In genomic region chr1:26862781-26863676, GRCh38 we compare ENCODE assay signal across 8 cellular contexts. TPM values are rescaled to one million over a fixed set of nuclear protein-coding genes. Genes with fewer than 3 reads are reported as not detected.
DNase-seq lines count a peak whose midpoint lies in the region; ATAC-seq and TF ChIP-seq lines count a peak whose summit lies in the region.

TSS of gene SFN (plus strand) at chr1:26863149. CDS start at chr1:26863213, 64 bp downstream.

- H3K4me3 Mint-ChIP-seq in CD8-positive, alpha-beta memory T cell, result peak within 1 kb of the TSS; percentile 79 to 96 (median 92)
- H3K4me3 Mint-ChIP-seq in IgD-negative memory B cell, result peak within 1 kb of the TSS; percentile 86 to 97 (median 96)
- H3K4me3 Mint-ChIP-seq in memory B cell, result peak within 1 kb of the TSS; percentile 96

- H2AFZ ChIP-seq in SU-DHL-6 (ENCODE audit: low read depth, low read length, severe bottlenecking), result peak within 1 kb of the TSS; percentile 42

- H3K4me2 ChIP-seq in SU-DHL-6 (ENCODE audit: low read depth, low read length, poor library complexity, severe bottlenecking), result peak within 1 kb of the TSS; percentile 99

- H3K27ac Mint-ChIP-seq in CD8-positive, alpha-beta memory T cell, result peak within 1 kb of the TSS; percentile 37 to 98 (median 75)
- H3K27ac Mint-ChIP-seq in IgD-negative memory B cell, result peak within 1 kb of the TSS; percentile 56 to 79 (median 57)
- H3K27ac Mint-ChIP-seq in memory B cell, result peak within 1 kb of the TSS; percentile 81

- H3K4me1 Mint-ChIP-seq in CD8-positive, alpha-beta memory T cell, result peaks cover 14 to 28% (median 27%) of the 10 kb centered on the region in 3 donors
- H3K4me1 Mint-ChIP-seq in IgD-negative memory B cell (peaks cover 10 to 13% (median 11%) of the 10 kb centered on the region in 3 donors), memory B cell (peaks cover 5% of the 10 kb centered on the region)

- H3K4me1 ChIP-seq in CD8-positive, alpha-beta memory T cell (ENCODE audit: insufficient read depth, low read length), result peaks cover 11% of the 10 kb centered on the region
- peaks cover 24% of the 10 kb centered on the region for H3K4me1 ChIP-seq in stomach smooth muscle (ENCODE audit: control insufficient read depth, insufficient read depth, low read length)

- no peaks in the 10 kb centered on the region for H3K27me3 Mint-ChIP-seq in CD8-positive, alpha-beta memory T cell
- H3K27me3 Mint-ChIP-seq in IgD-negative memory B cell (peaks cover 1% of the 10 kb centered on the region), memory B cell (no peaks in the 10 kb centered on the region)

- no peak within 1 kb of the TSS for H3K27ac ChIP-seq in CD8-positive, alpha-beta memory T cell (ENCODE audit: low read depth, low read length)
- H3K27ac ChIP-seq in SU-DHL-6 (ENCODE audit: low read depth, low read length), result peak within 1 kb of the TSS; percentile 99
- H3K27ac ChIP-seq in brain microvascular endothelial cell, result no peak within 1 kb of the TSS
- H3K27ac ChIP-seq in stomach smooth muscle (ENCODE audit: low read length), result peak within 1 kb of the TSS; percentile 96

- no peaks in the 10 kb centered on the region for H3K9me2 ChIP-seq in SU-DHL-6 (replicated peaks; ENCODE audit: insufficient read depth, low read length)

- TF ChIP-seq CTCF in SU-DHL-6 (IDR thresholded peaks at IDR 0.05; ENCODE audit: insufficient read depth, low read length, poor library complexity, severe bottlenecking) (peak; percentile 77), brain microvascular endothelial cell (IDR thresholded peaks at IDR 0.05; ENCODE audit: low read depth, low read length, missing control alignments) (peak; percentile 41)

- H3K4me3 ChIP-seq in CD8-positive, alpha-beta memory T cell (ENCODE audit: low read length), result no peak within 1 kb of the TSS
- H3K4me3 ChIP-seq in SU-DHL-6 (ENCODE audit: insufficient read depth, low read length, poor library complexity, severe bottlenecking) (peak within 1 kb of the TSS; percentile 75), brain microvascular endothelial cell (ENCODE audit: low read depth, low read length) (no peak within 1 kb of the TSS), stomach smooth muscle (ENCODE audit: low read length in 2 of 2) (peak within 1 kb of the TSS; percentile 86 to 88)

- H3F3A ChIP-seq in SU-DHL-6 (ENCODE audit: insufficient read depth), result peaks cover 20% of the 10 kb centered on the region

- H3K36me3 ChIP-seq in CD8-positive, alpha-beta memory T cell (ENCODE audit: insufficient read depth, low read length), result no peaks in the 10 kb centered on the region
- H3K36me3 ChIP-seq in SU-DHL-6 (ENCODE audit: low read length) (no peaks in the 10 kb centered on the region), brain microvascular endothelial cell (replicated peaks) (no peaks in the 10 kb centered on the region), stomach smooth muscle (ENCODE audit: control insufficient read depth in 2 of 2, insufficient read depth in 2 of 2, low read length in 2 of 2) (peaks cover 0 to 3% of the 10 kb centered on the region in 2 donors)

- ATAC-seq in memory B cell (ENCODE audit: low read depth), result no peak

- in situ Hi-C loops in brain microvascular endothelial cell (cut with HindIII; ENCODE audit: low pct_ligation_motif_present, low sequenced_read_pairs), result no loop called here

- H3K27me3 ChIP-seq in CD8-positive, alpha-beta memory T cell (ENCODE audit: insufficient read depth, low read length, poor library complexity, severe bottlenecking), result no peaks in the 10 kb centered on the region
- H3K27me3 ChIP-seq in SU-DHL-6 (ENCODE audit: low read length), result no peaks in the 10 kb centered on the region
- no peaks in the 10 kb centered on the region for H3K27me3 ChIP-seq in brain microvascular endothelial cell (replicated peaks)
- no peaks in the 10 kb centered on the region for H3K27me3 ChIP-seq in stomach smooth muscle (ENCODE audit: control insufficient read depth in 1 of 2, insufficient read depth in 2 of 2, low read length in 2 of 2)

- POLR2A ChIA-PET in CD8-positive, alpha-beta memory T cell (lab: Charles Lee), result no interaction called here

- CTCF ChIA-PET in CD8-positive, alpha-beta memory T cell (lab: Charles Lee), result interaction anchor here (0.8 to 2.1 kb wide), 3 partner anchors 18 to 42 kb away, joined by 3 to 6 read pairs (median 3); no protein-coding TSS in a partner anchor

- H3K9ac ChIP-seq in SU-DHL-6 (ENCODE audit: low read length) (peak within 1 kb of the TSS; percentile 99), stomach smooth muscle (ENCODE audit: low read length in 2 of 2) (peak within 1 kb of the TSS; percentile 62 to 73)

- no peaks in the 10 kb centered on the region for H3K79me2 ChIP-seq in SU-DHL-6 (ENCODE audit: insufficient read depth, low read length)

- no peaks in the 10 kb centered on the region for H4K20me1 ChIP-seq in SU-DHL-6 (ENCODE audit: low read depth, low read length)

- H3K9me3 ChIP-seq in CD8-positive, alpha-beta memory T cell (ENCODE audit: low read length), result no peaks in the 10 kb centered on the region
- H3K9me3 ChIP-seq in SU-DHL-6 (ENCODE audit: insufficient read depth, low read length) (no peaks in the 10 kb centered on the region), stomach smooth muscle (ENCODE audit: control insufficient read depth in 2 of 2, low read length in 2 of 2) (no peaks in the 10 kb centered on the region)

- DNase-seq in CD8-positive, alpha-beta memory T cell, result peak in 2 of 5 donors; percentile 22 to 57
- DNase-seq in brain microvascular endothelial cell, result no peak
- peak in 1 of 2 donors; percentile 22 for DNase-seq in memory B cell (ENCODE audit: low spot score in 2 of 2)
- no peak for DNase-seq in NCI-H2227 treated with DMSO at 0.1 percent for 48 hours (lab: John Stamatoyannopoulos, UW)
- no peak for DNase-seq in KG1 (lab: John Stamatoyannopoulos, UW)

- peaks cover 0 to 3% (median 0%) of the 10 kb centered on the region in 3 donors for H3K36me3 Mint-ChIP-seq in CD8-positive, alpha-beta memory T cell
- H3K36me3 Mint-ChIP-seq in IgD-negative memory B cell, result peaks cover 1% of the 10 kb centered on the region
- no peaks in the 10 kb centered on the region for H3K36me3 Mint-ChIP-seq in memory B cell

- no peaks in the 10 kb centered on the region for H3K9me3 Mint-ChIP-seq in CD8-positive, alpha-beta memory T cell
- no peaks in the 10 kb centered on the region for H3K9me3 Mint-ChIP-seq in IgD-negative memory B cell
- H3K9me3 Mint-ChIP-seq in memory B cell, result no peaks in the 10 kb centered on the region

RNA-seq across cellular contexts. Expression of gene SFN, which starts in this region (rescaled TPM):
- total RNA-seq in CD8-positive, alpha-beta memory T cell, result under 1 TPM in 1 of 2 experiments, not detected in 1; 0.37 TPM
- not detected for polyA plus RNA-seq in CD8-positive, alpha-beta memory T cell
- polyA plus RNA-seq in IgD-negative memory B cell, result not detected

Comparison
In these comparisons a context has a peak if more than half of its experiments do, and no peak if none do; other contexts are left out.
1. H3K27ac ChIP-seq: peak in SU-DHL-6 (single experiment) and stomach smooth muscle (single experiment); none in CD8-positive, alpha-beta memory T cell (single experiment) and brain microvascular endothelial cell (single experiment).
2. H3K4me3 ChIP-seq: peak in SU-DHL-6 (single experiment) and stomach smooth muscle (2 of 2); none in CD8-positive, alpha-beta memory T cell (single experiment) and brain microvascular endothelial cell (single experiment).
3. Peak in every context shown above with its lines, with median percentiles within 50 percentile points of each other: H3K27ac Mint-ChIP-seq and H3K4me3 Mint-ChIP-seq.